ENCODE assay signal across 19 cellular contexts in the genomic region with DNA sequence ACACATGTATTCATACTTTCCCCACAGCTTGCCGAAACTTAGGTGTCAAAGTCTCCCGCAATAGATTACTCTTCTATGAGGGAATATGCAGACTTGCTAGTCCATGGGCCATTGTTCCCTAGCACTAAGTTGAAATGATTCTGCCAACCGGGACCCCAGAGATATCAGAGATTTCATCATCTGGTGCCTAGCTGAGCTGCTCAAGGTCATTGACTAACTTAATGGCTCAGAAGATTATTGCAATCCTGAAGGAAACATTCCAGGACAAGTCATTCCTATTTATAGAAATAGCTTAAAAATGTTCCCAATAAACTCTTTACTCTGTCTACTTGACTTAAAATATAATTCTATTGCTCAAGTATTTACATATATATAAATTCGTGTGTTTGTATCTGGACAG.
A peak's percentile ranks its signal among the peaks of the same experiment; 100 is the strongest.
DNase-seq lines count a peak whose midpoint lies in the region; ATAC-seq and TF ChIP-seq lines count a peak whose summit lies in the region.
"Had no signal": no experiment of that assay in that cellular context is flagged by ENCODE, and none has a peak within 500 bp of the region (broad histone marks: within the 10 kb centered on the region; RNA-seq: fewer than 3 reads in every experiment).

No MANE protein-coding gene starts in this region.

- H3K27ac ChIP-seq in osteoblast (ENCODE audit: low read depth, low read length), result peak overlapping the region; percentile 40
- H3K27ac ChIP-seq in vagina, result peak overlapping the region; percentile 79
- H3K27ac ChIP-seq in endodermal cell (ENCODE audit: low read depth, low read length), result no peak overlapping the region
- H3K27ac ChIP-seq: heart right ventricle had no signal

- peaks cover 26% of the 10 kb centered on the region for H3K4me1 Mint-ChIP-seq in endodermal cell

- no peak overlapping the region for H3K27ac Mint-ChIP-seq in endodermal cell
- H3K27ac Mint-ChIP-seq: activated CD4-positive, alpha-beta memory T cell treated with anti-CD3 and anti-CD28 coated beads for 36 hours; activated naive CD8-positive, alpha-beta T cell treated with anti-CD3 and anti-CD28 coated beads for 36 hours; CD4-positive, alpha-beta memory T cell had no signal

- no peaks in the 10 kb centered on the region for H3K36me3 Mint-ChIP-seq in endodermal cell (ENCODE audit: low read depth)
- H3K36me3 Mint-ChIP-seq: activated CD4-positive, alpha-beta memory T cell treated with anti-CD3 and anti-CD28 coated beads for 36 hours; activated naive CD8-positive, alpha-beta T cell treated with anti-CD3 and anti-CD28 coated beads for 36 hours; CD4-positive, alpha-beta memory T cell had no signal

- H3K79me2 ChIP-seq in osteoblast (ENCODE audit: insufficient read depth, low read length), result no peaks in the 10 kb centered on the region

- no peaks in the 10 kb centered on the region for H3K27me3 Mint-ChIP-seq in endodermal cell (ENCODE audit: insufficient read depth)
- H3K27me3 Mint-ChIP-seq: activated CD4-positive, alpha-beta memory T cell treated with anti-CD3 and anti-CD28 coated beads for 36 hours; activated naive CD8-positive, alpha-beta T cell treated with anti-CD3 and anti-CD28 coated beads for 36 hours; central memory CD8-positive, alpha-beta T cell had no signal

- H3K36me3 ChIP-seq in osteoblast (ENCODE audit: insufficient read depth, low read length) (no peaks in the 10 kb centered on the region), vagina (no peaks in the 10 kb centered on the region), endodermal cell (ENCODE audit: control insufficient read depth, insufficient read depth, low read length) (no peaks in the 10 kb centered on the region), BE2C (no peaks in the 10 kb centered on the region)
- H3K36me3 ChIP-seq: heart right ventricle, Peyer's patch, upper lobe of left lung had no signal

- no peak overlapping the region for H3K4me3 Mint-ChIP-seq in endodermal cell
- H3K4me3 Mint-ChIP-seq: activated CD4-positive, alpha-beta memory T cell treated with anti-CD3 and anti-CD28 coated beads for 36 hours; activated naive CD8-positive, alpha-beta T cell treated with anti-CD3 and anti-CD28 coated beads for 36 hours; CD4-positive, alpha-beta memory T cell; central memory CD8-positive, alpha-beta T cell had no signal

- peaks cover 29% of the 10 kb centered on the region for H3K4me1 ChIP-seq in osteoblast (ENCODE audit: insufficient read depth, low read length)
- peaks cover 31% of the 10 kb centered on the region for H3K4me1 ChIP-seq in vagina
- H3K4me1 ChIP-seq in endodermal cell (ENCODE audit: control insufficient read depth, insufficient read depth, low read length), result peaks cover 16% of the 10 kb centered on the region
- H3K4me1 ChIP-seq in BE2C, result peaks cover 59% of the 10 kb centered on the region

- TF ChIP-seq CTCF in osteoblast (IDR thresholded peaks at IDR 0.05; ENCODE audit: extremely low read depth, low read depth, low read length) (no peak), vagina (IDR thresholded peaks at IDR 0.05) (no peak), endodermal cell (conservative IDR thresholded peaks at IDR 0.05) (no peak), BE2C (IDR thresholded peaks at IDR 0.05; ENCODE audit: low read depth, low read length) (no peak)

- TF ChIP-seq POLR2A in vagina (IDR thresholded peaks at IDR 0.05), result no peak

- ATAC-seq in Right ventricle myocardium inferior (peak; percentile 43), GM18867 (IDR thresholded peaks at IDR 0.05; ENCODE audit: unreplicated experiment) (no peak)

- H3K9me3 ChIP-seq in osteoblast (ENCODE audit: low read depth, low read length), result no peaks in the 10 kb centered on the region
- H3K9me3 ChIP-seq in vagina, result no peaks in the 10 kb centered on the region
- no peaks in the 10 kb centered on the region for H3K9me3 ChIP-seq in endodermal cell (ENCODE audit: control insufficient read depth, low read length)
- no peaks in the 10 kb centered on the region for H3K9me3 ChIP-seq in BE2C
- H3K9me3 ChIP-seq: heart right ventricle, Peyer's patch, upper lobe of left lung had no signal

- H2AFZ ChIP-seq in osteoblast (ENCODE audit: low read length), result no peak overlapping the region

- no peak for DNase-seq in Right ventricle myocardium inferior (ENCODE audit: missing footprints)
- no peak for DNase-seq in cardiac septum (ENCODE audit: low spot score)
- peak; percentile 71 for DNase-seq in dedifferentiated amniotic fluid mesenchymal stem cell (ENCODE audit: extremely low spot score)
- DNase-seq in osteoblast (ENCODE audit: insufficient read length, low spot score, missing footprints), result no peak
- DNase-seq in vagina (ENCODE audit: extremely low spot score in 2 of 2), result no peak
- no peak for DNase-seq in endodermal cell
- no peak for DNase-seq in BE2C
- DNase-seq: activated CD4-positive, alpha-beta memory T cell treated with anti-CD3 and anti-CD28 coated beads for 36 hours; activated naive CD8-positive, alpha-beta T cell treated with anti-CD3 and anti-CD28 coated beads for 36 hours; CD4-positive, alpha-beta memory T cell; DMS79 treated with DMSO at 0.1 percent for 48 hours; heart right ventricle; Karpas-422; NCI-H1105 treated with DMSO at 0.1 percent for 48 hours; NCI-H774; Peyer's patch; upper lobe of left lung had no signal

- peak overlapping the region; percentile 42 for H3K4me2 ChIP-seq in osteoblast (ENCODE audit: insufficient read depth, low read length)

- H3K9ac ChIP-seq in endodermal cell (ENCODE audit: extremely low read depth, low read length, poor library complexity, severe bottlenecking), result no peak overlapping the region

- H3K9me3 Mint-ChIP-seq in endodermal cell, result no peaks in the 10 kb centered on the region
- H3K9me3 Mint-ChIP-seq: activated CD4-positive, alpha-beta memory T cell treated with anti-CD3 and anti-CD28 coated beads for 36 hours; activated naive CD8-positive, alpha-beta T cell treated with anti-CD3 and anti-CD28 coated beads for 36 hours; CD4-positive, alpha-beta memory T cell; central memory CD8-positive, alpha-beta T cell had no signal

- no peaks in the 10 kb centered on the region for H3K27me3 ChIP-seq in osteoblast (ENCODE audit: insufficient read depth, low read length)
- H3K27me3 ChIP-seq in vagina, result no peaks in the 10 kb centered on the region
- no peaks in the 10 kb centered on the region for H3K27me3 ChIP-seq in endodermal cell (ENCODE audit: control insufficient read depth, insufficient read depth, low read length, poor library complexity, severe bottlenecking)
- no peaks in the 10 kb centered on the region for H3K27me3 ChIP-seq in BE2C
- H3K27me3 ChIP-seq: heart right ventricle, Peyer's patch, upper lobe of left lung had no signal

- H4K20me1 ChIP-seq in osteoblast (ENCODE audit: insufficient read depth, low read length), result no peaks in the 10 kb centered on the region

- 92 to 95% methylated on average over 3 of the region's 4 CpGs for WGBS in endodermal cell (ENCODE audit: insufficient coverage in 1 of 2, insufficient read length in 1 of 2), 2 experiments

- intact Hi-C loops in Right ventricle myocardium inferior (cut with DNase I) (no loop called here), cardiac septum (cut with DNase I) (loop anchor here (5.0 kb wide), 1 partner anchor 41 kb away; no protein-coding TSS in a partner anchor), vagina (cut with DNase I) (no loop called here)

- no peak overlapping the region for H3K4me3 ChIP-seq in osteoblast (ENCODE audit: insufficient read depth, low read length)
- no peak overlapping the region for H3K4me3 ChIP-seq in vagina
- H3K4me3 ChIP-seq in endodermal cell (ENCODE audit: low read length), result no peak overlapping the region
- no peak overlapping the region for H3K4me3 ChIP-seq in BE2C (ENCODE audit: low read depth, low read length)
- H3K4me3 ChIP-seq: heart right ventricle, Peyer's patch, upper lobe of left lung had no signal
